In the genomic region with DNA sequence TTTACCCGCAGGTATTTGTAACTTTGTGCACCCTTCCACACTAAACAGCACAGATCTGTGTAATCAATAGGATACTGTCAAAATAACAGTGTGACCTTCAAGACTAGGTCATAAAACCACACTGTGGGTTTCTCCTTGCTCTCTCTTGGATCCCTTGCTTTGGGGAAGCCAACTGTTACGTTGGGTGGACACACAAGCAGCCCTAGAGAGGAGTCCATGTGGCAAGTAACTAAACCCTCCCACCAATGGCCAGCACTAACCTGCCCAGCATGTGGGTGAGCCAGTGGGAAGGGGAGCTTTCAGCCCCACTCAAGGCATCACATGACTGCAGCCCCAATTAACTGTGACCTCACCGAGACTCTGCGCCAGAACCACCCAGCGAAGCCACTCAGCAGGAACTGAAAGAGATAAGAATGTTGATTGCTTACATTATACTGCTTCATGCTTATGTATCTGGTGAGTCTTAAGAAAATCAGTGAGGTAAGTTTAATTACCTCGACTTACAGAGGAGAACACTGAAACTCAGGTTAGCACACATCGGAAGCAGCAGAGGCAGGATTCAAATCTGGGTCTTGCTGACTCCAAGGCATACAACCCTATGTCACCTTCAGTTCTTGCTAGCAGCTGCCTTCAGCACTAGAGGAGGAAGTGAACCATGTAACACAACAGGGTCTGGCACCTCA, we compare ENCODE assay signal across 8 cellular contexts.
A peak's percentile ranks its signal among the peaks of the same experiment; 100 is the strongest.
DNase-seq lines count a peak whose midpoint lies in the region; ATAC-seq lines count a peak whose summit lies in the region.

No MANE protein-coding gene starts in this region.

- peaks cover 41% of the 10 kb centered on the region for H3K4me1 Mint-ChIP-seq in activated naive CD8-positive, alpha-beta T cell (ENCODE audit: low read depth)
- H3K4me1 Mint-ChIP-seq in stimulated activated naive CD8-positive, alpha-beta T cell treated with anti-CD3 and anti-CD28 coated beads, Interleukin-15, Interleukin-2, amounts not matched to agents 100 ng/mL and 50 ng/mL, for 24 hours (ENCODE audit: low read depth), result peaks cover 36% of the 10 kb centered on the region

- H3K27me3 Mint-ChIP-seq in activated naive CD8-positive, alpha-beta T cell, result no peaks in the 10 kb centered on the region
- H3K27me3 Mint-ChIP-seq in stimulated activated naive CD8-positive, alpha-beta T cell treated with anti-CD3 and anti-CD28 coated beads, Interleukin-15, Interleukin-2, amounts not matched to agents 100 ng/mL and 50 ng/mL, for 24 hours, result no peaks in the 10 kb centered on the region

- H3K9me3 Mint-ChIP-seq in activated naive CD8-positive, alpha-beta T cell (ENCODE audit: low read depth), result no peaks in the 10 kb centered on the region
- no peaks in the 10 kb centered on the region for H3K9me3 Mint-ChIP-seq in stimulated activated naive CD8-positive, alpha-beta T cell treated with anti-CD3 and anti-CD28 coated beads, Interleukin-15, Interleukin-2, amounts not matched to agents 100 ng/mL and 50 ng/mL, for 24 hours

- H3K4me3 Mint-ChIP-seq in activated naive CD8-positive, alpha-beta T cell, result peak overlapping the region; percentile 72
- H3K4me3 Mint-ChIP-seq in stimulated activated naive CD8-positive, alpha-beta T cell treated with anti-CD3 and anti-CD28 coated beads, Interleukin-15, Interleukin-2, amounts not matched to agents 100 ng/mL and 50 ng/mL, for 24 hours, result peak overlapping the region; percentile 70

- H3K36me3 Mint-ChIP-seq in activated naive CD8-positive, alpha-beta T cell, result no peaks in the 10 kb centered on the region
- no peaks in the 10 kb centered on the region for H3K36me3 Mint-ChIP-seq in stimulated activated naive CD8-positive, alpha-beta T cell treated with anti-CD3 and anti-CD28 coated beads, Interleukin-15, Interleukin-2, amounts not matched to agents 100 ng/mL and 50 ng/mL, for 24 hours (ENCODE audit: low read depth)

- DNase-seq in NCI-H2029 treated with DMSO at 0.1 percent for 48 hours (lab: John Stamatoyannopoulos, UW) (peak; percentile 16), NCI-H2029 (lab: John Stamatoyannopoulos, UW) (no peak), NCI-H187 treated with DMSO at 0.1 percent for 48 hours (lab: John Stamatoyannopoulos, UW) (peak; percentile 27), amygdala (lab: John Stamatoyannopoulos, UW) (no peak), activated gamma-delta T cell (lab: John Stamatoyannopoulos, UW) (no peak)

- H3K27ac Mint-ChIP-seq in activated naive CD8-positive, alpha-beta T cell, result peak overlapping the region; percentile 87
- H3K27ac Mint-ChIP-seq in stimulated activated naive CD8-positive, alpha-beta T cell treated with anti-CD3 and anti-CD28 coated beads, Interleukin-15, Interleukin-2, amounts not matched to agents 100 ng/mL and 50 ng/mL, for 24 hours, result peak overlapping the region; percentile 89

- peak; percentile 70 for ATAC-seq in HG02588 (IDR thresholded peaks at IDR 0.05; ENCODE audit: unreplicated experiment)

Comparison
In these comparisons a context has a peak if more than half of its experiments do, and no peak if none do; other contexts are left out.
1. DNase-seq: peak in NCI-H2029 treated with DMSO at 0.1 percent for 48 hours (single experiment) and NCI-H187 treated with DMSO at 0.1 percent for 48 hours (single experiment); none in NCI-H2029 (single experiment), amygdala (0 of 56) and activated gamma-delta T cell (single experiment).